Comparison of ENCODE assay signal across 1 cellular context in genomic region chr11:129316781-129317180, GRCh38.
TF ChIP-seq lines count a peak whose summit lies in the region.

No MANE protein-coding gene starts in this region.

TF ChIP-seq in HepG2, 621 proteins besides CTCF, POLR2A, EP300 and RAD21 (continued from another document):
- TF ChIP-seq ZNF558 (CRISPR knock-in tag; IDR thresholded peaks at IDR 0.05; ENCODE audit: borderline replicate concordance) (no peak), ATF7-NPFF (CRISPR knock-in tag; IDR thresholded peaks at IDR 0.05; ENCODE audit: low read depth) (no peak), ZNF562 (CRISPR knock-in tag; IDR thresholded peaks at IDR 0.05; ENCODE audit: borderline replicate concordance) (no peak), ZFP36L2 (CRISPR knock-in tag; IDR thresholded peaks at IDR 0.05) (no peak), ZNF34 (CRISPR knock-in tag; IDR thresholded peaks at IDR 0.05; ENCODE audit: borderline replicate concordance) (no peak), ZMYM3 (CRISPR knock-in tag; IDR thresholded peaks at IDR 0.05) (no peak), RBAK (CRISPR knock-in tag; IDR thresholded peaks at IDR 0.05) (no peak)
